ENCODE assay signal across 17 cellular contexts in the genomic region with DNA sequence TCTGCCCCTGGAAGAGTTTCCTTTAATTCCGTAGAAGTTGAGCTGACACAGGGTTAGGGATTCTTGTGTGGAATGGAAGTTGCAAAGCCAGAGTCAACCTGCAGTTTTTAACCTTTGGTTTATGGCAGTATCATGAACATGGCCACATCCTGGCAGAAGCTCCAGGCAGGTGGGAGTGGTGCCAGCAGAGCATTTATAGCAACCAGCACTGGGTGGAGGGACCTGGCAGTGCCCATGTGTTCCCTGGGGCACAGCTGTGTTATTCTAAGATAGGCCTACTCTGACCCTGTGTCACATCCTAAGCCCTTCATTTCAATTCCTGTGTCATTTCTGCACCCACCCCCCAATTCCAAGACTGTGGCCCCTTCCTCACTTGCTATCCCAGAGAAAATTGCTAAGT. TPM values are rescaled to one million over a fixed set of nuclear protein-coding genes. Genes with fewer than 3 reads are reported as not detected.
"Had no signal": no experiment of that assay in that cellular context is flagged by ENCODE, and none has a peak within 500 bp of the region (broad histone marks: within the 10 kb centered on the region; RNA-seq: fewer than 3 reads in every experiment).

No MANE protein-coding gene starts in this region.

- H3K9me3 ChIP-seq: adrenal gland, upper lobe of left lung had no signal

- H3K4me1 ChIP-seq: adrenal gland, upper lobe of left lung had no signal

- H3K36me3 ChIP-seq: adrenal gland, upper lobe of left lung, WERI-Rb-1 had no signal

- ATAC-seq: activated CD4-positive, alpha-beta T cell treated with anti-CD3 and anti-CD28 coated beads for 36 hours; activated CD8-positive, alpha-beta T cell treated with anti-CD3 and anti-CD28 coated beads for 36 hours; natural killer cell treated with Interleukin-12 subunit alpha and Interleukin-12 subunit beta and Interleukin-15 and Interleukin-18, amount 100 ng/mL, for 72 hours had no signal

- H3K4me3 ChIP-seq: adrenal gland, upper lobe of left lung had no signal

- H3K27me3 ChIP-seq: adrenal gland, upper lobe of left lung had no signal

- H3K27ac ChIP-seq: adrenal gland, upper lobe of left lung, WERI-Rb-1 had no signal

- DNase-seq: activated CD4-positive, alpha-beta T cell treated with anti-CD3 and anti-CD28 coated beads for 36 hours; activated CD8-positive, alpha-beta T cell treated with anti-CD3 and anti-CD28 coated beads for 36 hours; activated naive CD4-positive, alpha-beta T cell treated with anti-CD3 and anti-CD28 coated beads, Interleukin-2, amount 50 U/mL, for 16 hours; adrenal gland; caudate nucleus; cortex of kidney; effector CD8-positive, alpha-beta T cell; foreskin melanocyte; hippocampal formation; kidney glomerular epithelial cell; stimulated activated CD4-positive, alpha-beta T cell treated with anti-CD3 and anti-CD28 coated beads, Interleukin-2, amount 100 ng/mL, for 48 hours; stimulated activated naive CD4-positive, alpha-beta T cell treated with Interleukin-2 at 50 U/mL for 16 hours; T1000; upper lobe of left lung; WERI-Rb-1 had no signal

RNA-seq across cellular contexts. Expression of gene ZNF831, which starts 26.1 kb away (rescaled TPM):
- total RNA-seq: pulmonary artery endothelial cell had no signal
